ENCODE assay signal across 23 cellular contexts in the genomic region with DNA sequence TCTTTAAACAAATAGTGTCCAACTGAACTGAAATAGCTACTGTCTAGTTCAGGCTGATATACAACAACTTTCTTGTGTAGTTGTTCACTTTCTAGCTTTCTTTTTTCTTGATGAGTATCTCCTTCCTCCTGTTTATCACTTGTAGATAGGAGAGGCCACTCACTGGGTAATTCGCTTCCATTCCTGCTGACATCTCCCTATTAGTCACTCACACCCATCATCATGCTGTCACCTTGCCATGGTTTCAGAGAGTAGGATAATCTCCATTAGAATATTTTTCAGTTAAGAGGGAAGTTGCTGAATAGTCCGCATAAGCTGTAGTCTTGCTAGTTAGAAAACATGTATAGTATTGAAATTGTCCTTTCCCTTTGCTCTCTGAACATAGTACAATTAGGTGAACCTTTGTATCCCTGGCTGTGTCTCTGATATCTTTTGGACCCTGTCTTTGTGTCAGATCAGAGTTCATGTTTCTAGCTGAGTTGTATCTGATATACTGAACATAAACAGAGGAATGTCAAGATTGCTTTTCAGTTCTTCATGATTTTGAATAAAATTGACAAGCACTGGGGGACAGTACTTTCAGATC.
DNase-seq lines count a peak whose midpoint lies in the region; ATAC-seq and TF ChIP-seq lines count a peak whose summit lies in the region.
"Had no signal": no experiment of that assay in that cellular context is flagged by ENCODE, and none has a peak within 500 bp of the region (broad histone marks: within the 10 kb centered on the region; RNA-seq: fewer than 3 reads in every experiment).

No MANE protein-coding gene starts in this region.

- 82 to 93% methylated on average over 2 of the region's 2 CpGs for WGBS in GM23248 (ENCODE audit: low coverage in 1 of 2, low lambda C conversion rate in 2 of 2, missing lambda C conversion rate in 2 of 2), 2 experiments

- 0 out of 2 replicates have a peak, but pooled peaks cover 6% of the 10 kb centered on the region for H3F3A ChIP-seq in GM23248 (ENCODE audit: insufficient read depth)

- peaks cover 60% of the 10 kb centered on the region for H3K36me3 Mint-ChIP-seq in activated T-helper 17 cell treated with anti-CD3 and anti-CD28 coated beads, Interleukin-2, amount 50 U/mL, for 72 hours (ENCODE audit: low read depth)
- peaks cover 8% of the 10 kb centered on the region for H3K36me3 Mint-ChIP-seq in progenitor cell of endocrine pancreas (ENCODE audit: insufficient read depth)

- no peaks in the 10 kb centered on the region for H3K9me3 ChIP-seq in GM23248 (ENCODE audit: low read depth)
- H3K9me3 ChIP-seq: heart right ventricle, ovary, SK-N-SH had no signal

- H3K27me3 Mint-ChIP-seq in activated T-helper 17 cell treated with anti-CD3 and anti-CD28 coated beads, Interleukin-2, amount 50 U/mL, for 72 hours = no peaks in the 10 kb centered on the region
- H3K27me3 Mint-ChIP-seq in progenitor cell of endocrine pancreas = no peaks in the 10 kb centered on the region
- H3K27me3 Mint-ChIP-seq: activated CD8-positive, alpha-beta T cell treated with anti-CD3 and anti-CD28 coated beads for 36 hours; activated naive CD4-positive, alpha-beta T cell treated with anti-CD3 and anti-CD28 coated beads, Interleukin-2, amount 10 ng/mL, durations not matched to agents 7 days and 5 days; activated T-cell treated with anti-CD3 and anti-CD28 coated beads, Interleukin-2, amount 50 U/mL, for 24 hours; CD8-positive, alpha-beta memory T cell; memory B cell; naive B cell had no signal

- peak; percentile 40 for DNase-seq in GM23248
- peak in 1 of 2 donors; percentile 7 for DNase-seq in foreskin keratinocyte
- no peak for DNase-seq in progenitor cell of endocrine pancreas (ENCODE audit: low spot score, unreplicated experiment)
- DNase-seq in MV-4-11 (lab: John Stamatoyannopoulos, UW) = no peak
- no peak for DNase-seq in COLO668 (lab: John Stamatoyannopoulos, UW; ENCODE audit: unreplicated experiment)
- DNase-seq: activated CD8-positive, alpha-beta T cell treated with anti-CD3 and anti-CD28 coated beads for 36 hours; activated naive CD4-positive, alpha-beta T cell treated with anti-CD3 and anti-CD28 coated beads, Interleukin-2, amount 10 ng/mL, durations not matched to agents 7 days and 5 days; activated T-cell treated with anti-CD3 and anti-CD28 coated beads, Interleukin-2, amount 50 U/mL, for 24 hours; CD8-positive, alpha-beta memory T cell; DMS53; effector memory CD4-positive, alpha-beta T cell; heart right ventricle; naive B cell; NCI-H1417 treated with DMSO at 0.1 percent for 48 hours; NCI-H526; ovary; SK-N-SH; T-helper 9 cell had no signal

- H3K36me3 ChIP-seq in GM23248 (ENCODE audit: low read depth) = peaks cover 40% of the 10 kb centered on the region; the same call in 1 of the 2 replicates
- H3K36me3 ChIP-seq: ovary had no signal

- H4K20me1 ChIP-seq in GM23248 (ENCODE audit: insufficient read depth) = no peaks in the 10 kb centered on the region

- H3K9me3 Mint-ChIP-seq in activated T-helper 17 cell treated with anti-CD3 and anti-CD28 coated beads, Interleukin-2, amount 50 U/mL, for 72 hours = no peaks in the 10 kb centered on the region
- H3K9me3 Mint-ChIP-seq in progenitor cell of endocrine pancreas (ENCODE audit: low read depth) = no peaks in the 10 kb centered on the region
- H3K9me3 Mint-ChIP-seq: activated CD8-positive, alpha-beta T cell treated with anti-CD3 and anti-CD28 coated beads for 36 hours; activated naive CD4-positive, alpha-beta T cell treated with anti-CD3 and anti-CD28 coated beads, Interleukin-2, amount 10 ng/mL, durations not matched to agents 7 days and 5 days; activated T-cell treated with anti-CD3 and anti-CD28 coated beads, Interleukin-2, amount 50 U/mL, for 24 hours; CD8-positive, alpha-beta memory T cell; memory B cell; naive B cell had no signal

- in situ Hi-C loops in GM23248 (cut with MboI) = no loop called here

- H3K27me3 ChIP-seq in GM23248 (replicated peaks; ENCODE audit: insufficient read depth) (no peaks in the 10 kb centered on the region), foreskin keratinocyte (no peaks in the 10 kb centered on the region)
- H3K27me3 ChIP-seq: heart right ventricle, ovary had no signal

- no peaks in the 10 kb centered on the region; the same call in none of the 2 replicates for H3K79me2 ChIP-seq in GM23248 (ENCODE audit: insufficient read depth)

- no peak overlapping the region for H3K4me3 ChIP-seq in GM23248
- H3K4me3 ChIP-seq: heart right ventricle, ovary had no signal

- no peak for ATAC-seq in activated T-helper 17 cell treated with anti-CD3 and anti-CD28 coated beads, Interleukin-2, amount 50 U/mL, for 72 hours (replicated peaks)
- ATAC-seq in foreskin keratinocyte (peak; percentile 73), GM18511 (IDR thresholded peaks at IDR 0.05; ENCODE audit: unreplicated experiment) (no peak)
- ATAC-seq: activated CD8-positive, alpha-beta T cell treated with anti-CD3 and anti-CD28 coated beads for 36 hours; heart right ventricle; sciatic nerve had no signal

- H3K4me3 Mint-ChIP-seq in activated T-helper 17 cell treated with anti-CD3 and anti-CD28 coated beads, Interleukin-2, amount 50 U/mL, for 72 hours = no peak overlapping the region
- no peak overlapping the region for H3K4me3 Mint-ChIP-seq in progenitor cell of endocrine pancreas (ENCODE audit: low read depth)
- H3K4me3 Mint-ChIP-seq: activated CD8-positive, alpha-beta T cell treated with anti-CD3 and anti-CD28 coated beads for 36 hours; activated naive CD4-positive, alpha-beta T cell treated with anti-CD3 and anti-CD28 coated beads, Interleukin-2, amount 10 ng/mL, durations not matched to agents 7 days and 5 days; activated T-cell treated with anti-CD3 and anti-CD28 coated beads, Interleukin-2, amount 50 U/mL, for 24 hours; CD8-positive, alpha-beta memory T cell; memory B cell; naive B cell had no signal

- H3K9ac ChIP-seq in GM23248 = no peak overlapping the region
- H3K9ac ChIP-seq: SK-N-SH had no signal

- peaks cover 6% of the 10 kb centered on the region for H3K4me1 Mint-ChIP-seq in activated T-helper 17 cell treated with anti-CD3 and anti-CD28 coated beads, Interleukin-2, amount 50 U/mL, for 72 hours
- peaks cover 2% of the 10 kb centered on the region for H3K4me1 Mint-ChIP-seq in progenitor cell of endocrine pancreas (ENCODE audit: low read depth)
- H3K4me1 Mint-ChIP-seq: activated naive CD4-positive, alpha-beta T cell treated with anti-CD3 and anti-CD28 coated beads, Interleukin-2, amount 10 ng/mL, durations not matched to agents 7 days and 5 days; memory B cell; naive B cell had no signal

- no peak overlapping the region for H3K4me2 ChIP-seq in GM23248 (ENCODE audit: unreplicated experiment)
- H3K4me2 ChIP-seq: SK-N-SH had no signal

- no peaks in the 10 kb centered on the region for H3K9me2 ChIP-seq in GM23248 (ENCODE audit: insufficient read depth)
- H3K9me2 ChIP-seq: SK-N-SH had no signal

- H3K27ac ChIP-seq in GM23248 (no peak overlapping the region), foreskin keratinocyte (no peak overlapping the region)
- H3K27ac ChIP-seq: heart right ventricle, ovary, RWPE1 had no signal

- peak overlapping the region; percentile 61 for H3K27ac Mint-ChIP-seq in activated T-helper 17 cell treated with anti-CD3 and anti-CD28 coated beads, Interleukin-2, amount 50 U/mL, for 72 hours
- peak overlapping the region; percentile 30 for H3K27ac Mint-ChIP-seq in progenitor cell of endocrine pancreas
- H3K27ac Mint-ChIP-seq: activated CD8-positive, alpha-beta T cell treated with anti-CD3 and anti-CD28 coated beads for 36 hours; activated naive CD4-positive, alpha-beta T cell treated with anti-CD3 and anti-CD28 coated beads, Interleukin-2, amount 10 ng/mL, durations not matched to agents 7 days and 5 days; activated T-cell treated with anti-CD3 and anti-CD28 coated beads, Interleukin-2, amount 50 U/mL, for 24 hours; memory B cell had no signal

- TF ChIP-seq CTCF in foreskin keratinocyte (conservative IDR thresholded peaks at IDR 0.05) = no peak
- TF ChIP-seq CTCF in progenitor cell of endocrine pancreas (IDR thresholded peaks at IDR 0.05; ENCODE audit: unreplicated experiment) = no peak

- peaks cover 7% of the 10 kb centered on the region; the same call in 1 of the 2 replicates for H3K4me1 ChIP-seq in GM23248 (ENCODE audit: insufficient read depth)
- no peaks in the 10 kb centered on the region for H3K4me1 ChIP-seq in foreskin keratinocyte

- H2AFZ ChIP-seq in GM23248 = no peak overlapping the region
